8 cellular contexts compared by ENCODE assay signal in genomic region chr15:63601026-63601726, GRCh38. TPM values are rescaled to one million over a fixed set of nuclear protein-coding genes. Genes with fewer than 3 reads are reported as not detected.
DNase-seq lines count a peak whose midpoint lies in the region; ATAC-seq and TF ChIP-seq lines count a peak whose summit lies in the region.

No MANE protein-coding gene starts in this region.

- H3K4me1 Mint-ChIP-seq in CD8-positive, alpha-beta T cell (ENCODE audit: low read depth), result peaks cover 56% of the 10 kb centered on the region
- peaks cover 34 to 35% of the 10 kb centered on the region in 2 donors for H3K4me1 Mint-ChIP-seq in natural killer cell treated with Interleukin-12 subunit alpha and Interleukin-12 subunit beta and Interleukin-15 and Interleukin-18, amount 100 ng/mL, for 72 hours (ENCODE audit: low read depth in 2 of 2)

- H3K9me3 Mint-ChIP-seq in CD8-positive, alpha-beta T cell, result no peaks in the 10 kb centered on the region
- no peaks in the 10 kb centered on the region for H3K9me3 Mint-ChIP-seq in natural killer cell treated with Interleukin-12 subunit alpha and Interleukin-12 subunit beta and Interleukin-15 and Interleukin-18, amount 100 ng/mL, for 72 hours

- POLR2A ChIA-PET in CD8-positive, alpha-beta T cell (lab: Charles Lee), result interaction anchor here (0.9 to 3.4 kb wide), 9 partner anchors 10 to 134 kb away, joined by 3 to 28 read pairs (median 5); partner anchors contain the start of gene USP3

- TF ChIP-seq CTCF in CD8-positive, alpha-beta T cell (IDR thresholded peaks at IDR 0.05), result no peak
- no peak for TF ChIP-seq CTCF in epithelial cell of proximal tubule (conservative IDR thresholded peaks at IDR 0.05; ENCODE audit: low read depth, low read length)
- TF ChIP-seq CTCF in upper lobe of left lung (IDR thresholded peaks at IDR 0.05), result no peak

- peak; percentile 21 for ATAC-seq in CD8-positive, alpha-beta T cell
- peak; percentile 8 for ATAC-seq in GM21390 (IDR thresholded peaks at IDR 0.05; ENCODE audit: unreplicated experiment)
- peak; percentile 26 to 41 for ATAC-seq in natural killer cell treated with Interleukin-12 subunit alpha and Interleukin-12 subunit beta and Interleukin-15 and Interleukin-18, amount 100 ng/mL, for 72 hours
- ATAC-seq in upper lobe of left lung (ENCODE audit: low FRiP score in 2 of 2), result peak in 1 of 2 donors; percentile 20

- 1% methylated on average over 22 to 48 of the region's 64 CpGs for WGBS in upper lobe of left lung, 2 donors

- H3K36me3 ChIP-seq in CD8-positive, alpha-beta T cell (ENCODE audit: insufficient read depth, low read length), result no peaks in the 10 kb centered on the region
- H3K36me3 ChIP-seq in MG63, result no peaks in the 10 kb centered on the region
- peaks cover 0 to under 1% (median 0%) of the 10 kb centered on the region in 4 donors for H3K36me3 ChIP-seq in upper lobe of left lung

- peak; percentile 16 to 72 (median 51) for DNase-seq in CD8-positive, alpha-beta T cell
- peak; percentile 57 for DNase-seq in MG63
- peak; percentile 53 for DNase-seq in activated CD8-positive, alpha-beta memory T cell treated with anti-CD3 and anti-CD28 coated beads, Interleukin-2, amount 50 U/mL, for 4 hours
- DNase-seq in epithelial cell of proximal tubule (ENCODE audit: low read depth), result no peak
- DNase-seq in natural killer cell treated with Interleukin-12 subunit alpha and Interleukin-12 subunit beta and Interleukin-15 and Interleukin-18, amount 100 ng/mL, for 72 hours (ENCODE audit: low spot score), result no peak
- DNase-seq in upper lobe of left lung, result peak in 1 of 2 donors; percentile 90
- no peak for DNase-seq in Ammon's horn (ENCODE audit: low spot score)

- peak overlapping the region; percentile 87 for H3K27ac ChIP-seq in CD8-positive, alpha-beta T cell (ENCODE audit: low read depth, low read length)
- H3K27ac ChIP-seq in upper lobe of left lung, result peak overlapping the region; percentile 63 to 84 (median 75)

- CTCF ChIA-PET in CD8-positive, alpha-beta T cell (lab: Charles Lee), result interaction anchor here (0.9 to 10.0 kb wide), 6 partner anchors 9 to 467 kb away, joined by 3 to 69 read pairs (median 4); no protein-coding TSS in a partner anchor

- H3K4me3 Mint-ChIP-seq in CD8-positive, alpha-beta T cell, result peak overlapping the region; percentile 94
- H3K4me3 Mint-ChIP-seq in natural killer cell treated with Interleukin-12 subunit alpha and Interleukin-12 subunit beta and Interleukin-15 and Interleukin-18, amount 100 ng/mL, for 72 hours, result peak overlapping the region; percentile 96

- peak overlapping the region; percentile 94 for H3K27ac Mint-ChIP-seq in CD8-positive, alpha-beta T cell
- H3K27ac Mint-ChIP-seq in natural killer cell treated with Interleukin-12 subunit alpha and Interleukin-12 subunit beta and Interleukin-15 and Interleukin-18, amount 100 ng/mL, for 72 hours, result peak overlapping the region; percentile 46 to 71

- H3K27me3 ChIP-seq in CD8-positive, alpha-beta T cell (ENCODE audit: insufficient read depth, low read length), result no peaks in the 10 kb centered on the region
- no peaks in the 10 kb centered on the region for H3K27me3 ChIP-seq in MG63
- no peaks in the 10 kb centered on the region for H3K27me3 ChIP-seq in upper lobe of left lung

- no peak for TF ChIP-seq EP300 in upper lobe of left lung (IDR thresholded peaks at IDR 0.05)

- peaks cover 6% of the 10 kb centered on the region for H3K36me3 Mint-ChIP-seq in CD8-positive, alpha-beta T cell
- H3K36me3 Mint-ChIP-seq in natural killer cell treated with Interleukin-12 subunit alpha and Interleukin-12 subunit beta and Interleukin-15 and Interleukin-18, amount 100 ng/mL, for 72 hours, result no peaks in the 10 kb centered on the region

- H3K9me3 ChIP-seq in CD8-positive, alpha-beta T cell (ENCODE audit: low read length), result no peaks in the 10 kb centered on the region
- H3K9me3 ChIP-seq in MG63 (no peaks in the 10 kb centered on the region), upper lobe of left lung (no peaks in the 10 kb centered on the region)

- no peak for TF ChIP-seq POLR2A in upper lobe of left lung (IDR thresholded peaks at IDR 0.05)

- intact Hi-C loops in CD8-positive, alpha-beta T cell (cut with DNase I, micrococcal nuclease), result loop anchor here (2.0 to 10.0 kb wide), 7 partner anchors 134 to 861 kb away; partner anchors contain the start of genes CIAO2A (in 1 of the 2), HERC1 (in 1 of the 2), SNX1 (in 1 of the 2) and ZNF609 (in 1 of the 2)

- H3K4me1 ChIP-seq in CD8-positive, alpha-beta T cell (ENCODE audit: insufficient read depth, low read length), result peaks cover 34% of the 10 kb centered on the region
- peaks cover 28 to 55% (median 38%) of the 10 kb centered on the region in 4 donors for H3K4me1 ChIP-seq in upper lobe of left lung

- peak overlapping the region; percentile 96 for H3K4me3 ChIP-seq in CD8-positive, alpha-beta T cell (ENCODE audit: low read depth, low read length)
- peak overlapping the region; percentile 74 for H3K4me3 ChIP-seq in MG63
- H3K4me3 ChIP-seq in epithelial cell of proximal tubule (ENCODE audit: low read depth, low read length), result peak overlapping the region; percentile 62
- peak overlapping the region; percentile 43 to 82 (median 68) for H3K4me3 ChIP-seq in upper lobe of left lung

- no peaks in the 10 kb centered on the region for H3K27me3 Mint-ChIP-seq in CD8-positive, alpha-beta T cell (ENCODE audit: low read depth)
- no peaks in the 10 kb centered on the region for H3K27me3 Mint-ChIP-seq in natural killer cell treated with Interleukin-12 subunit alpha and Interleukin-12 subunit beta and Interleukin-15 and Interleukin-18, amount 100 ng/mL, for 72 hours

RNA-seq across cellular contexts. Expression of gene FBXL22, which starts 4.0 kb away (rescaled TPM):
- total RNA-seq in CD8-positive, alpha-beta T cell, result 1 to 10 TPM in 1 of 2 experiments, under 1 TPM in 1; 0.68 to 1.7 TPM
- not detected in 2 replicates for total RNA-seq in MG63 (2014; rRNA removed; shearing (Covaris generic); ENCODE audit: low replicate concordance)
- total RNA-seq in epithelial cell of proximal tubule, result not detected in 2 replicates
- total RNA-seq in natural killer cell treated with Interleukin-12 subunit alpha and Interleukin-12 subunit beta and Interleukin-15 and Interleukin-18, amount 100 ng/mL, for 72 hours, result 1 to 10 TPM in 1 of 2 donors, under 1 TPM in 1; 0.45 to 1.5 TPM
- total RNA-seq in upper lobe of left lung, result 1 to 10 TPM in 4 of 6 donors, not detected in 2; 1.1 to 2.0 (median 1.8) TPM

Comparison
In these comparisons a context has a peak if more than half of its experiments do, and no peak if none do; other contexts are left out.
1. DNase-seq: peak in CD8-positive, alpha-beta T cell (7 of 7), MG63 (single experiment) and activated CD8-positive, alpha-beta memory T cell treated with anti-CD3 and anti-CD28 coated beads, Interleukin-2, amount 50 U/mL, for 4 hours (single experiment); none in epithelial cell of proximal tubule (single experiment), natural killer cell treated with Interleukin-12 subunit alpha and Interleukin-12 subunit beta and Interleukin-15 and Interleukin-18, amount 100 ng/mL, for 72 hours (single experiment) and Ammon's horn (single experiment).
2. Peak in every context shown above with its lines, with median percentiles within 50 percentile points of each other: H3K4me3 ChIP-seq.